In the genomic region with DNA sequence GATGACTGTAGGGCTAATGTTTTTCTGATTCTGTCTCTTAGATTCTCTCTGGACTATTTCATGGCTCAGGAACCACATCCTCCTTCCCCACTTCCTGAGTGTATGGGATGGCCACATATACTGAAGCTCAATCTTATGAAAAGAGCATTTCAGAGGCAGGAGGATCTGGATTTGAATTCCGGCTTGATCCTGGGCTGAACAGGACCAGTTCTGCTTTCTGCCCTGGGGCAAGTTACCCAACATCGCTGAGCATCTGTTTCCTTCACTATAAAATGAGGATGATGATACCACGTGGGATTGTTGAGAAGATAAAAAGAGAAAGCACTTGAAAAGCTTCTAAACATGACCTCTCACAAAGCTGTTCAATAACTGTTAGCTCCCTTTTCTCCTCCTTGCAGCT, we compare ENCODE assay signal across 12 cellular contexts.
DNase-seq lines count a peak whose midpoint lies in the region; ATAC-seq and TF ChIP-seq lines count a peak whose summit lies in the region.
"Had no signal": no experiment of that assay in that cellular context is flagged by ENCODE, and none has a peak within 500 bp of the region (broad histone marks: within the 10 kb centered on the region; RNA-seq: fewer than 3 reads in every experiment).

No MANE protein-coding gene starts in this region.

- H3K4me3 ChIP-seq in heart right ventricle: no peak overlapping the region
- no peak overlapping the region for H3K4me3 ChIP-seq in prostate gland
- no peak overlapping the region for H3K4me3 ChIP-seq in spleen

- CTCF ChIA-PET in activated naive CD4-positive, alpha-beta T cell treated with anti-CD3 and anti-CD28 coated beads, Interleukin-2, amount 10 ng/mL, durations not matched to agents 7 days and 5 days (lab: Charles Lee): interaction anchor here (1.1 to 3.9 kb wide), 14 partner anchors 10 to 307 kb away, joined by 3 to 41 read pairs (median 8); a partner anchor contains a TSS

- peak; percentile 34 for DNase-seq in activated naive CD4-positive, alpha-beta T cell treated with anti-CD3 and anti-CD28 coated beads, Interleukin-2, amount 10 ng/mL, durations not matched to agents 7 days and 5 days
- DNase-seq in activated naive CD4-positive, alpha-beta T cell treated with anti-CD3 and anti-CD28 coated beads, Interleukin-2, amount 50 U/mL, for 16 hours: no peak
- peak; percentile 84 for DNase-seq in SKM-1 (lab: John Stamatoyannopoulos, UW; ENCODE audit: unreplicated experiment)
- no peak for DNase-seq in heart right ventricle
- peak; percentile 17 for DNase-seq in superior temporal gyrus (ENCODE audit: extremely low spot score)
- no peak for DNase-seq in prostate gland (ENCODE audit: low spot score)
- no peak for DNase-seq in spleen
- DNase-seq: CD8-positive, alpha-beta memory T cell; NCI-H1694 treated with DMSO at 0.1 percent for 48 hours; WERI-Rb-1 had no signal

- no peak for TF ChIP-seq POLR2A in prostate gland (IDR thresholded peaks at IDR 0.05)
- TF ChIP-seq POLR2A in spleen (IDR thresholded peaks at IDR 0.05): no peak

- TF ChIP-seq CTCF in heart right ventricle (IDR thresholded peaks at IDR 0.05) (no peak), prostate gland (IDR thresholded peaks at IDR 0.05) (no peak), spleen (IDR thresholded peaks at IDR 0.05 in 8 of 11, conservative IDR thresholded peaks at IDR 0.05 in 3 of 11) (no peak)

- peaks cover 0 to 76% (median 46%) of the 10 kb centered on the region in 9 donors for H3K4me1 ChIP-seq in heart right ventricle
- H3K4me1 ChIP-seq in prostate gland (replicated peaks): no peaks in the 10 kb centered on the region
- H3K4me1 ChIP-seq in spleen: peaks cover 0 to 18% (median 14%) of the 10 kb centered on the region in 6 donors

- no peaks in the 10 kb centered on the region for H3K36me3 Mint-ChIP-seq in activated naive CD4-positive, alpha-beta T cell treated with anti-CD3 and anti-CD28 coated beads, Interleukin-2, amount 10 ng/mL, durations not matched to agents 7 days and 5 days
- H3K36me3 Mint-ChIP-seq: brain; CD8-positive, alpha-beta memory T cell had no signal

- H3K4me3 Mint-ChIP-seq in activated naive CD4-positive, alpha-beta T cell treated with anti-CD3 and anti-CD28 coated beads, Interleukin-2, amount 10 ng/mL, durations not matched to agents 7 days and 5 days: no peak overlapping the region
- H3K4me3 Mint-ChIP-seq: brain had no signal

- H3K27me3 ChIP-seq in heart right ventricle (no peaks in the 10 kb centered on the region), prostate gland (replicated peaks; ENCODE audit: insufficient read depth) (no peaks in the 10 kb centered on the region), spleen (replicated peaks in 1 of 7) (no peaks in the 10 kb centered on the region)

- H3K9me3 Mint-ChIP-seq in activated naive CD4-positive, alpha-beta T cell treated with anti-CD3 and anti-CD28 coated beads, Interleukin-2, amount 10 ng/mL, durations not matched to agents 7 days and 5 days: no peaks in the 10 kb centered on the region
- H3K9me3 Mint-ChIP-seq: brain; CD8-positive, alpha-beta memory T cell had no signal

- peaks cover 15% of the 10 kb centered on the region for H3K27me3 Mint-ChIP-seq in activated naive CD4-positive, alpha-beta T cell treated with anti-CD3 and anti-CD28 coated beads, Interleukin-2, amount 10 ng/mL, durations not matched to agents 7 days and 5 days

- no peaks in the 10 kb centered on the region for H3K36me3 ChIP-seq in heart right ventricle
- H3K36me3 ChIP-seq in prostate gland: no peaks in the 10 kb centered on the region
- no peaks in the 10 kb centered on the region for H3K36me3 ChIP-seq in spleen
- H3K36me3 ChIP-seq: WERI-Rb-1 had no signal

- H3K27ac ChIP-seq in heart right ventricle (peak overlapping the region in 4 of 10 donors; percentile 8 to 79 (median 50)), prostate gland (no peak overlapping the region), spleen (peak overlapping the region in 3 of 8 donors; percentile 32 to 70 (median 39))
- H3K27ac ChIP-seq: WERI-Rb-1 had no signal

- ATAC-seq in heart right ventricle (peak in 6 of 8 donors; percentile 17 to 41 (median 31)), HG03039 (IDR thresholded peaks at IDR 0.05; ENCODE audit: unreplicated experiment) (no peak)

- H3K4me1 Mint-ChIP-seq in activated naive CD4-positive, alpha-beta T cell treated with anti-CD3 and anti-CD28 coated beads, Interleukin-2, amount 10 ng/mL, durations not matched to agents 7 days and 5 days: peaks cover 39% of the 10 kb centered on the region
- H3K4me1 Mint-ChIP-seq: brain had no signal

- H3K27ac Mint-ChIP-seq in activated naive CD4-positive, alpha-beta T cell treated with anti-CD3 and anti-CD28 coated beads, Interleukin-2, amount 10 ng/mL, durations not matched to agents 7 days and 5 days: peak overlapping the region; percentile 86
- H3K27ac Mint-ChIP-seq: brain had no signal

- H3K9me3 ChIP-seq in heart right ventricle (no peaks in the 10 kb centered on the region), prostate gland (no peaks in the 10 kb centered on the region), spleen (no peaks in the 10 kb centered on the region)

- intact Hi-C loops in heart right ventricle (cut with DNase I): loop anchor here in 1 of 10 donors (10.0 kb wide), 1 partner anchor 406 kb away; a partner anchor contains a TSS
- intact Hi-C loops in prostate gland (cut with DNase I): no loop called here
- intact Hi-C loops in spleen (cut with DNase I; ENCODE audit: low total_unique reads): no loop called here

- 64 to 67% methylated on average over 3 of the region's 3 CpGs for WGBS in heart right ventricle, 2 donors
- WGBS in prostate gland: 40% methylated on average over 3 of the region's 3 CpGs
- WGBS in spleen, 5 donors: 20 to 47% (median 23%) methylated on average over 3 of the region's 3 CpGs

Comparison
In these comparisons a context has a peak if more than half of its experiments do, and no peak if none do; other contexts are left out.
1. DNase-seq: peak in activated naive CD4-positive, alpha-beta T cell treated with anti-CD3 and anti-CD28 coated beads, Interleukin-2, amount 10 ng/mL, durations not matched to agents 7 days and 5 days (single experiment), SKM-1 (single experiment) and superior temporal gyrus (single experiment); none in activated naive CD4-positive, alpha-beta T cell treated with anti-CD3 and anti-CD28 coated beads, Interleukin-2, amount 50 U/mL, for 16 hours (single experiment), heart right ventricle (0 of 2), prostate gland (single experiment) and spleen (single experiment).